14 cellular contexts compared by ENCODE assay signal in genomic region chr2:178632729-178633128, GRCh38.
DNase-seq lines count a peak whose midpoint lies in the region; ATAC-seq, FAIRE-seq and TF ChIP-seq lines count a peak whose summit lies in the region.
"Had no signal": no experiment of that assay in that cellular context is flagged by ENCODE, and none has a peak within 500 bp of the region (broad histone marks: within the 10 kb centered on the region; RNA-seq: fewer than 3 reads in every experiment).

No MANE protein-coding gene starts in this region.

- no peak for TF ChIP-seq CTCF in GM12878 (IDR thresholded peaks at IDR 0.05 in 2 of 3, conservative IDR thresholded peaks at IDR 0.05 in 1 of 3; ENCODE audit: control insufficient read depth in 2 of 3, extremely low read depth in 1 of 3, insufficient read depth in 1 of 3, low read depth in 3 of 3, low read length in 3 of 3)
- no peak for TF ChIP-seq CTCF in OCI-LY7 (conservative IDR thresholded peaks at IDR 0.05; ENCODE audit: low read length)

- intact Hi-C loops in GM12878 (cut with micrococcal nuclease; ENCODE audit: unreplicated experiment) = no loop called here
- intact Hi-C loops in OCI-LY7 (cut with micrococcal nuclease; ENCODE audit: unreplicated experiment) = no loop called here

- BruUV-seq in GM12878 (replicated peaks; lab: Mats Ljungman, UMichigan) (no TSS peak), OCI-LY7 (replicated peaks; lab: Mats Ljungman, UMichigan) (no TSS peak)

- no peaks in the 10 kb centered on the region for H3K27me3 ChIP-seq in GM12878 (replicated peaks in 1 of 2; ENCODE audit: control insufficient read depth in 2 of 2, insufficient read depth in 2 of 2, low read length in 1 of 2)
- H3K27me3 ChIP-seq: BE2C had no signal

- H3K4me3 ChIP-seq in GM12878 = no peak overlapping the region
- no peak overlapping the region for H3K4me3 ChIP-seq in OCI-LY7 (ENCODE audit: low read depth, low read length, poor library complexity, severe bottlenecking)

- no peak for TF ChIP-seq EP300 in GM12878 (IDR thresholded peaks at IDR 0.05; ENCODE audit: borderline replicate concordance in 1 of 2, control insufficient read depth in 1 of 2, low read depth in 2 of 2, low read length in 2 of 2)

- no peaks in the 10 kb centered on the region for H3K4me1 ChIP-seq in GM12878 (ENCODE audit: control insufficient read depth, insufficient read depth, low read length)
- H3K4me1 ChIP-seq in OCI-LY7 (ENCODE audit: insufficient read depth, low read length, poor library complexity, severe bottlenecking) = no peaks in the 10 kb centered on the region
- H3K4me1 ChIP-seq: BE2C had no signal

- DNase-seq in GM12892 (ENCODE audit: insufficient read length) (no peak), GM12878 (ENCODE audit: low read depth, low spot score) (no peak), substantia nigra (lab: John Stamatoyannopoulos, UW) (no peak), DMS79 treated with DMSO at 0.1 percent for 48 hours (lab: John Stamatoyannopoulos, UW) (no peak), OCI-LY7 (ENCODE audit: low spot score) (no peak)
- DNase-seq: BE2C; CD4-positive, alpha-beta T cell; HFFc6; NCI-H187 treated with DMSO at 0.1 percent for 48 hours; NCI-H526 treated with DMSO at 0.1 percent for 48 hours; SW 1271 had no signal

- H3K27ac ChIP-seq in GM12878 (ENCODE audit: control insufficient read depth, insufficient read depth) (no peak overlapping the region), substantia nigra (ENCODE audit: low read depth, low read length, poor library complexity, severe bottlenecking) (no peak overlapping the region), OCI-LY7 (ENCODE audit: low read depth, low read length, poor library complexity, severe bottlenecking) (no peak overlapping the region)

- POLR2A ChIA-PET in GM12878 (lab: Charles Lee) (no interaction called here), OCI-LY7 (lab: Charles Lee) (no interaction called here)

- no peaks in the 10 kb centered on the region; a peak in 1 of 4 replicates for H3K36me3 ChIP-seq in GM12878 (ENCODE audit: control insufficient read depth in 2 of 2, insufficient read depth in 2 of 2, low read length in 1 of 2)
- H3K36me3 ChIP-seq in OCI-LY7 (ENCODE audit: insufficient read depth, low read length) = no peaks in the 10 kb centered on the region
- H3K36me3 ChIP-seq: BE2C had no signal

- peak overlapping the region; percentile 3; the same call in 1 of the 2 replicates for H2AFZ ChIP-seq in GM12878 (ENCODE audit: control insufficient read depth, low read depth, low read length)
- H2AFZ ChIP-seq in OCI-LY7 (ENCODE audit: low read length) = no peak overlapping the region

- CTCF ChIA-PET in GM12878 (lab: Yijun Ruan, JAX) = interaction anchor here (1.2 to 1.5 kb wide), 3 partner anchors 9 to 150 kb away, joined by 3 to 7 read pairs (median 4); no protein-coding TSS in a partner anchor
- CTCF ChIA-PET in OCI-LY7 (lab: Charles Lee; ENCODE audit: unreplicated experiment) = no interaction called here

- FAIRE-seq in GM12892 (lab: Jason Lieb, UNC) (peak; percentile 70), GM12878 (lab: Jason Lieb, UNC) (no peak)
- FAIRE-seq: H54 had no signal

- ATAC-seq in GM19324 (IDR thresholded peaks at IDR 0.05; ENCODE audit: low FRiP score, unreplicated experiment) = peak; percentile 69
- peak; percentile 59 for ATAC-seq in HG03066 (IDR thresholded peaks at IDR 0.05; ENCODE audit: low read depth, unreplicated experiment)
- ATAC-seq in GM12878 = peak; percentile 40; the same call in 2 of the 3 replicates

- H4K20me1 ChIP-seq in GM12878 (ENCODE audit: control insufficient read depth, insufficient read depth) (no peaks in the 10 kb centered on the region), OCI-LY7 (ENCODE audit: insufficient read depth, low read length) (no peaks in the 10 kb centered on the region)

- TF ChIP-seq RAD21 in GM12878 (IDR thresholded peaks at IDR 0.05; ENCODE audit: insufficient read depth, low read depth, low read length) = no peak

- H3K79me2 ChIP-seq in GM12878 (ENCODE audit: control insufficient read depth, insufficient read depth, low read length) (no peaks in the 10 kb centered on the region), OCI-LY7 (ENCODE audit: insufficient read depth, low read depth, low read length) (no peaks in the 10 kb centered on the region)

- RAD21 ChIA-PET in GM12878 (lab: Charles Lee; ENCODE audit: unreplicated experiment) = no interaction called here

- WGBS in GM12878 (ENCODE audit: insufficient coverage, insufficient replicate concordance, low lambda C conversion rate, missing lambda C conversion rate) = 27% methylated on average over 3 of the region's 3 CpGs

- H3K9me2 ChIP-seq in OCI-LY7 (ENCODE audit: insufficient read depth, low read length) = no peaks in the 10 kb centered on the region

- SMC1A ChIA-PET in GM12878 (lab: Charles Lee; ENCODE audit: uncharacterized antibody, unreplicated experiment) = interaction anchor here (0.8 to 1.9 kb wide), 5 partner anchors 10 to 63 kb away, joined by 3 to 7 read pairs (median 4); no protein-coding TSS in a partner anchor

- TF ChIP-seq POLR2A in GM12892 (IDR thresholded peaks at IDR 0.05; ENCODE audit: low read depth, low read length) (no peak), GM12878 (IDR thresholded peaks at IDR 0.05; ENCODE audit: low read depth, low read length) (no peak)

- H3K9ac ChIP-seq in GM12878 (ENCODE audit: control insufficient read depth, insufficient read depth, low read length) = no peak overlapping the region

- H3K4me2 ChIP-seq in GM12878 (ENCODE audit: control insufficient read depth, insufficient read depth) = no peak overlapping the region
- no peak overlapping the region for H3K4me2 ChIP-seq in OCI-LY7 (ENCODE audit: low read length)

- H3K9me3 ChIP-seq in GM12878 (replicated peaks; ENCODE audit: control insufficient read depth, insufficient read depth, low read length) (no peaks in the 10 kb centered on the region), OCI-LY7 (ENCODE audit: low read length) (no peaks in the 10 kb centered on the region)
- H3K9me3 ChIP-seq: BE2C had no signal

- in situ Hi-C loops in GM12878 (cut with MboI) = no loop called here

TF ChIP-seq in GM12878, 131 proteins besides CTCF, POLR2A, EP300 and RAD21:
- TF ChIP-seq SUPT20H (IDR thresholded peaks at IDR 0.05; ENCODE audit: borderline replicate concordance, control insufficient read depth, low read depth, low read length) (no peak), ZBED1 (IDR thresholded peaks at IDR 0.05; ENCODE audit: borderline replicate concordance) (no peak), BRCA1 (IDR thresholded peaks at IDR 0.05; ENCODE audit: low read depth, low read length) (no peak), BHLHE40 (IDR thresholded peaks at IDR 0.05; ENCODE audit: borderline replicate concordance in 1 of 2, low read depth in 2 of 2, low read length in 1 of 2) (no peak), SIX5 (IDR thresholded peaks at IDR 0.05; ENCODE audit: low read depth, low read length, severe bottlenecking) (no peak), POLR2AphosphoS2 (IDR thresholded peaks at IDR 0.05; ENCODE audit: low read depth, low read length) (no peak), USF1 (IDR thresholded peaks at IDR 0.05; ENCODE audit: borderline replicate concordance, extremely low read length, insufficient read depth, low read depth, low read length) (no peak), ZNF622 (IDR thresholded peaks at IDR 0.05) (no peak), ZNF24 (IDR thresholded peaks at IDR 0.05) (no peak)
